8 cellular contexts compared by ENCODE assay signal in the genomic region with DNA sequence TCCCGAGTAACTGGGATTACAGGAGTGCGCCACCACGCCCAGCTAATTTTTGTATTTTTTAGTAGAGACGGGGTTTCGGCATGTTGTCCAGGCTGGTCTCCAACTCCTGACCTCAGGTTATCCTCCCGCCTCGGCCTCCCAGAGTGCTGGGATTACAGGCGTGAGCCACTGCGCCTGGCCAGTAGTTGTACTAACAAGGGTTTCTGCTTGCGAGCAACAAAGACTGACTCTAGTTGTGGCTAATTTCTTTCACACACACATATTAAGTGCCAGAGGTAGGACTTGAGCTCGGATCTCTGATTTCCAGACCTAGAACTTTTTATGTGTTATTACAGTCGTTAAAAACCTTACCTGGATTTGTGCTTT. TPM values are rescaled to one million over a fixed set of nuclear protein-coding genes. Genes with fewer than 3 reads are reported as not detected.
DNase-seq lines count a peak whose midpoint lies in the region; ATAC-seq and TF ChIP-seq lines count a peak whose summit lies in the region.

No MANE protein-coding gene starts in this region.

- H3K27ac ChIP-seq in Panc1 (ENCODE audit: low read length) (peak overlapping the region; percentile 86), esophagus squamous epithelium (peak overlapping the region; percentile 80 to 87 (median 85)), osteoblast (ENCODE audit: low read depth, low read length) (peak overlapping the region; percentile 81)

- BruUV-seq in Calu3 (replicated peaks; lab: Mats Ljungman, UMichigan) (TSS peak; percentile 53), Panc1 (replicated peaks; lab: Mats Ljungman, UMichigan) (no TSS peak)

- H3K4me3 ChIP-seq in Panc1 (ENCODE audit: low read depth in 2 of 2, low read length in 2 of 2) = peak overlapping the region; percentile 78 to 82
- H3K4me3 ChIP-seq in esophagus squamous epithelium = peak overlapping the region; percentile 66 to 91 (median 80)
- H3K4me3 ChIP-seq in osteoblast (ENCODE audit: insufficient read depth, low read length) = peak overlapping the region; percentile 82

- peaks cover 46% of the 10 kb centered on the region for H3K79me2 ChIP-seq in osteoblast (ENCODE audit: insufficient read depth, low read length)

- no peaks in the 10 kb centered on the region for H3K9me3 Mint-ChIP-seq in Calu3 (ENCODE audit: low read depth, unreplicated experiment)

- peaks cover 5% of the 10 kb centered on the region for H3K4me1 ChIP-seq in Panc1 (ENCODE audit: control insufficient read depth, insufficient read depth, low read length)
- peaks cover 5 to 78% (median 30%) of the 10 kb centered on the region in 3 donors for H3K4me1 ChIP-seq in esophagus squamous epithelium
- H3K4me1 ChIP-seq in osteoblast (ENCODE audit: insufficient read depth, low read length) = peaks cover 13% of the 10 kb centered on the region

- H3K27me3 Mint-ChIP-seq in Calu3 (ENCODE audit: unreplicated experiment) = no peaks in the 10 kb centered on the region

- H3K27me3 ChIP-seq in Panc1 (ENCODE audit: control insufficient read depth, insufficient read depth, low read length) (no peaks in the 10 kb centered on the region), esophagus squamous epithelium (no peaks in the 10 kb centered on the region), osteoblast (ENCODE audit: insufficient read depth, low read length) (no peaks in the 10 kb centered on the region)

- peaks cover 13% of the 10 kb centered on the region for H3K36me3 Mint-ChIP-seq in Calu3 (ENCODE audit: insufficient read depth, unreplicated experiment)

- H3K9me3 ChIP-seq in Panc1 (ENCODE audit: control insufficient read depth, insufficient read depth, low read depth, low read length) = no peaks in the 10 kb centered on the region
- no peaks in the 10 kb centered on the region for H3K9me3 ChIP-seq in esophagus squamous epithelium
- no peaks in the 10 kb centered on the region for H3K9me3 ChIP-seq in osteoblast (ENCODE audit: low read depth, low read length)

- peak overlapping the region; percentile 97 for H2AFZ ChIP-seq in osteoblast (ENCODE audit: low read length)

- intact Hi-C loops in Calu3 (cut with micrococcal nuclease; ENCODE audit: unreplicated experiment) (no loop called here), Panc1 (cut with micrococcal nuclease; ENCODE audit: unreplicated experiment) (loop anchor here (5.0 kb wide), 1 partner anchor 101 kb away; no protein-coding TSS in a partner anchor), esophagus squamous epithelium (cut with DNase I) (no loop called here)

- no peak for TF ChIP-seq POLR2A in esophagus squamous epithelium (IDR thresholded peaks at IDR 0.05)

- peak; percentile 19; the same call in 1 of the 2 replicates for ATAC-seq in Panc1

- no peak for DNase-seq in Calu3
- no peak for DNase-seq in Panc1 (ENCODE audit: low read depth, low spot score)
- DNase-seq in esophagus squamous epithelium (lab: John Stamatoyannopoulos, UW) = no peak
- no peak for DNase-seq in osteoblast (ENCODE audit: insufficient read length, low spot score, missing footprints)
- no peak for DNase-seq in HuH-7 (ENCODE audit: low spot score)
- DNase-seq in cerebellum (ENCODE audit: low spot score) = no peak
- no peak for DNase-seq in NCI-H2081 (lab: John Stamatoyannopoulos, UW)
- DNase-seq in T1000 (lab: John Stamatoyannopoulos, UW) = no peak

- in situ Hi-C loops in Panc1 (cut with HindIII; ENCODE audit: low pct_unique_long_range_greater_than_20kb, low sequenced_read_pairs) = no loop called here

- CTCF ChIA-PET in Calu3 (lab: Charles Lee) = interaction anchor here (1.7 kb wide), 1 partner anchor 147 kb away, joined by 6 read pairs; no protein-coding TSS in a partner anchor
- CTCF ChIA-PET in Panc1 (lab: Charles Lee) = no interaction called here

- peak overlapping the region; percentile 92 for H3K4me2 ChIP-seq in osteoblast (ENCODE audit: insufficient read depth, low read length)

- peaks cover 14% of the 10 kb centered on the region for H4K20me1 ChIP-seq in osteoblast (ENCODE audit: insufficient read depth, low read length)

- H3K27ac Mint-ChIP-seq in Calu3 (ENCODE audit: unreplicated experiment) = no peak overlapping the region

- TF ChIP-seq CTCF in Calu3 (IDR thresholded peaks at IDR 0.05; ENCODE audit: unreplicated experiment) (no peak), Panc1 (IDR thresholded peaks at IDR 0.05) (no peak), esophagus squamous epithelium (IDR thresholded peaks at IDR 0.05) (no peak), osteoblast (IDR thresholded peaks at IDR 0.05; ENCODE audit: extremely low read depth, low read depth, low read length) (no peak)

- H3K36me3 ChIP-seq in Panc1 (ENCODE audit: control insufficient read depth, insufficient read depth, low read length) = peaks cover 3% of the 10 kb centered on the region; the same call in 1 of the 2 replicates
- no peaks in the 10 kb centered on the region for H3K36me3 ChIP-seq in esophagus squamous epithelium
- H3K36me3 ChIP-seq in osteoblast (ENCODE audit: insufficient read depth, low read length) = no peaks in the 10 kb centered on the region

- peaks cover 33% of the 10 kb centered on the region for H3K4me1 Mint-ChIP-seq in Calu3 (ENCODE audit: low read depth, unreplicated experiment)

- H3K4me3 Mint-ChIP-seq in Calu3 (ENCODE audit: low read depth, unreplicated experiment) = peak overlapping the region; percentile 88

- POLR2A ChIA-PET in Panc1 (lab: Charles Lee) = interaction anchor here (0.6 kb wide), 2 partner anchors 15 to 73 kb away, joined by 5 to 9 read pairs; no protein-coding TSS in a partner anchor

- 43 to 45% methylated on average over 12 of the region's 12 CpGs for WGBS in esophagus squamous epithelium, 2 donors

RNA-seq across cellular contexts. Expression of a gene that starts 0.6 kb away (rescaled TPM):
- total RNA-seq in Calu3 (2022) = 8.7 and 8.9 TPM in 2 replicates
- 14.7 TPM for total RNA-seq in Panc1 (2021; ENCODE audit: unreplicated experiment)
- 9.1 TPM for polyA plus RNA-seq in Panc1 (2012; ENCODE audit: insufficient read length)
- 10 to 100 TPM; 21.5 to 46.5 (median 30.2) TPM for total RNA-seq in esophagus squamous epithelium
- total RNA-seq in osteoblast = 40.5 and 51.0 TPM in 2 replicates
- total RNA-seq in cerebellum = 178 TPM
